Comparison of ENCODE assay signal across 1 cellular context in the genomic region with DNA sequence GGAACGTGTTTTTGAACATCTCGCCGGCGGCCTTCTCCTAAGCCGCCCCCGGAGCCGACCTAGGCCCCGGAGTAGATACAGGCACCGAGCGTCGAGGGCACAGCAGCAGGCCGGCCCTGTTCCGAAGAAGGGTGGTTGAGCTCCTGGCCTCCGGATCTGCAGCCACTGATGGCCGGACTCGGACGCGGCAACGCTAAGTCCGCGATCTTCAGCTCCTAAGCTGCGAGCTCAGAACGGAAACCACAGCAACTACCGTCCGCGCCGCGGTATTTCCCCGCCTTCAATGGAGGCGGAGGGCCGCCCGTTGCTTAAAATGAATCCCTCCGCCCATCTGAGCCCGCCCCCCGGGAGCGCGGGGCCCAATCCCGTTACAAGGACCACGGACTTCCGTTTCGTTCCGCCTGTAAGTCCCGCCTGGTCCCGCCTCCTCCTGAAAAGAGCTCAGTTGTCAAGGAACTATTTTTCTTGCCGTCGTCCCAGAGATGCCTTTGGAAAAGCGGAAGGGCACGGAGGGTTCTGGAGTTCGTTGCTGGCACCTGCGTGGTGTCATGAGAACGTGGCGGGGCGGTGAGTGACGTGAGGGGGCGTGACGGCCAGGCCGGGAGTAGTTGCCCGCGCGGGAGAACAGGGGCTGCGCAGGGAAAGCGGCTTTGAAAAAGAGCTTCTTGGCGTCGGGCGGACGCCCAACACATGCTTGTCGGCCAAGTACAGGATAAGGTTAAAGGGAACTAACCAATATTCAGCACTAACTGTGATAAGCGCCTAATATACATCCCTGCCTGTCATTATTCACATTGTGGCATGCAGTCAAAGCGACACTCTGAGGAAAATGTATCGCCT.
TF ChIP-seq lines count a peak whose summit lies in the region.

A gene (minus strand): TSS at position 285 of the 840 bp plus-strand sequence. CDS start 266 bp downstream, at position 19.

TF ChIP-seq in K562, 482 proteins besides CTCF, POLR2A, EP300 and RAD21 (continued from another document and continues in another):
- TF ChIP-seq ZNF23 (CRISPR knock-in tag; IDR thresholded peaks at IDR 0.05) (no peak), KLF1 (tag; IDR thresholded peaks at IDR 0.05) (peak; percentile 82), BRF1 (IDR thresholded peaks at IDR 0.05; ENCODE audit: borderline replicate concordance, extremely low read depth, insufficient read length) (no peak), ZNF57 (CRISPR knock-in tag; IDR thresholded peaks at IDR 0.05) (no peak), ZNF551 (CRISPR knock-in tag; IDR thresholded peaks at IDR 0.05) (no peak), CREB1 (IDR thresholded peaks at IDR 0.05) (peak; percentile 92), CREB1 (CRISPR knock-in tag; IDR thresholded peaks at IDR 0.05) (peak; percentile 93), KLF10 (CRISPR knock-in tag; IDR thresholded peaks at IDR 0.05) (no peak), HNRNPK (IDR thresholded peaks at IDR 0.05; ENCODE audit: low read depth, low read length, poor library complexity, severe bottlenecking) (no peak), ZC3H8 (IDR thresholded peaks at IDR 0.05) (no peak; the same call in 1 of the 2 replicates), JUND (IDR thresholded peaks at IDR 0.05; ENCODE audit: borderline replicate concordance, low read depth, low read length) (peak; percentile 69), JUND (tag; IDR thresholded peaks at IDR 0.05; ENCODE audit: borderline replicate concordance, low read depth, low read length) (peak; percentile 78; the same call in 2 of the 3 replicates), E2F3 (CRISPR knock-in tag; IDR thresholded peaks at IDR 0.05) (peak; percentile 86; the same call in 1 of the 2 replicates), ZEB2 (IDR thresholded peaks at IDR 0.05) (peak; percentile 82; the same call in 1 of the 2 replicates), BDP1 (IDR thresholded peaks at IDR 0.05; ENCODE audit: insufficient read depth, insufficient read length) (no peak), SRSF9 (IDR thresholded peaks at IDR 0.05; ENCODE audit: borderline replicate concordance, low read depth, low read length) (no peak), TEAD4 (IDR thresholded peaks at IDR 0.05; ENCODE audit: low read length) (peak; percentile 50), TEAD4 (CRISPR knock-in tag; IDR thresholded peaks at IDR 0.05; ENCODE audit: borderline replicate concordance) (peak; percentile 89), SAFB2 (IDR thresholded peaks at IDR 0.05; ENCODE audit: borderline replicate concordance, low read depth, low read length, severe bottlenecking) (no peak), PTBP1 (IDR thresholded peaks at IDR 0.05; ENCODE audit: low read depth, low read length) (no peak), ZNF589 (CRISPR knock-in tag; IDR thresholded peaks at IDR 0.05; ENCODE audit: low read depth) (peak; percentile 85; the same call in 1 of the 2 replicates), CBFA2T2 (conservative IDR thresholded peaks at IDR 0.05) (peak; percentile 19; the same call in 1 of the 2 replicates), ZNF282 (CRISPR knock-in tag; IDR thresholded peaks at IDR 0.05) (no peak), NR3C1 (CRISPR knock-in tag; IDR thresholded peaks at IDR 0.05) (no peak), ZBED1 (IDR thresholded peaks at IDR 0.05) (no peak), ZNF354B (CRISPR knock-in tag; IDR thresholded peaks at IDR 0.05) (no peak)
- TF ChIP-seq, protein P1, sequence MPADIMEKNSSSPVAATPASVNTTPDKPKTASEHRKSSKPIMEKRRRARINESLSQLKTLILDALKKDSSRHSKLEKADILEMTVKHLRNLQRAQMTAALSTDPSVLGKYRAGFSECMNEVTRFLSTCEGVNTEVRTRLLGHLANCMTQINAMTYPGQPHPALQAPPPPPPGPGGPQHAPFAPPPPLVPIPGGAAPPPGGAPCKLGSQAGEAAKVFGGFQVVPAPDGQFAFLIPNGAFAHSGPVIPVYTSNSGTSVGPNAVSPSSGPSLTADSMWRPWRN (IDR thresholded peaks at IDR 0.05; ENCODE audit: low read depth), result peak; percentile 81
- TF ChIP-seq, protein P2, sequence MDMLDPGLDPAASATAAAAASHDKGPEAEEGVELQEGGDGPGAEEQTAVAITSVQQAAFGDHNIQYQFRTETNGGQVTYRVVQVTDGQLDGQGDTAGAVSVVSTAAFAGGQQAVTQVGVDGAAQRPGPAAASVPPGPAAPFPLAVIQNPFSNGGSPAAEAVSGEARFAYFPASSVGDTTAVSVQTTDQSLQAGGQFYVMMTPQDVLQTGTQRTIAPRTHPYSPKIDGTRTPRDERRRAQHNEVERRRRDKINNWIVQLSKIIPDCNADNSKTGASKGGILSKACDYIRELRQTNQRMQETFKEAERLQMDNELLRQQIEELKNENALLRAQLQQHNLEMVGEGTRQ (CRISPR knock-in tag; IDR thresholded peaks at IDR 0.05), result no peak
- TF ChIP-seq, protein P3, sequence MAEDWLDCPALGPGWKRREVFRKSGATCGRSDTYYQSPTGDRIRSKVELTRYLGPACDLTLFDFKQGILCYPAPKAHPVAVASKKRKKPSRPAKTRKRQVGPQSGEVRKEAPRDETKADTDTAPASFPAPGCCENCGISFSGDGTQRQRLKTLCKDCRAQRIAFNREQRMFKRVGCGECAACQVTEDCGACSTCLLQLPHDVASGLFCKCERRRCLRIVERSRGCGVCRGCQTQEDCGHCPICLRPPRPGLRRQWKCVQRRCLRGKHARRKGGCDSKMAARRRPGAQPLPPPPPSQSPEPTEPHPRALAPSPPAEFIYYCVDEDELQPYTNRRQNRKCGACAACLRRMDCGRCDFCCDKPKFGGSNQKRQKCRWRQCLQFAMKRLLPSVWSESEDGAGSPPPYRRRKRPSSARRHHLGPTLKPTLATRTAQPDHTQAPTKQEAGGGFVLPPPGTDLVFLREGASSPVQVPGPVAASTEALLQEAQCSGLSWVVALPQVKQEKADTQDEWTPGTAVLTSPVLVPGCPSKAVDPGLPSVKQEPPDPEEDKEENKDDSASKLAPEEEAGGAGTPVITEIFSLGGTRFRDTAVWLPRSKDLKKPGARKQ (CRISPR knock-in tag; IDR thresholded peaks at IDR 0.05), result no peak; the same call in 1 of the 2 replicates
- TF ChIP-seq, protein P4, sequence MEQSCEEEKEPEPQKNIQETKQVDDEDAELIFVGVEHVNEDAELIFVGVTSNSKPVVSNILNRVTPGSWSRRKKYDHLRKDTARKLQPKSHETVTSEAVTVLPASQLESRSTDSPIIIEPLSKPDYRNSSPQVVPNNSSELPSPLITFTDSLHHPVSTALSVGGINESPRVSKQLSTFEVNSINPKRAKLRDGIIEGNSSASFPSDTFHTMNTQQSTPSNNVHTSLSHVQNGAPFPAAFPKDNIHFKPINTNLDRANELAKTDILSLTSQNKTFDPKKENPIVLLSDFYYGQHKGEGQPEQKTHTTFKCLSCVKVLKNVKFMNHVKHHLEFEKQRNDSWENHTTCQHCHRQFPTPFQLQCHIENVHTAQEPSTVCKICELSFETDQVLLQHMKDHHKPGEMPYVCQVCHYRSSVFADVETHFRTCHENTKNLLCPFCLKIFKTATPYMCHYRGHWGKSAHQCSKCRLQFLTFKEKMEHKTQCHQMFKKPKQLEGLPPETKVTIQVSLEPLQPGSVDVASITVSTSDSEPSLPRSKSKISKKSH (CRISPR knock-in tag; IDR thresholded peaks at IDR 0.05), result no peak
- TF ChIP-seq, protein P5, sequence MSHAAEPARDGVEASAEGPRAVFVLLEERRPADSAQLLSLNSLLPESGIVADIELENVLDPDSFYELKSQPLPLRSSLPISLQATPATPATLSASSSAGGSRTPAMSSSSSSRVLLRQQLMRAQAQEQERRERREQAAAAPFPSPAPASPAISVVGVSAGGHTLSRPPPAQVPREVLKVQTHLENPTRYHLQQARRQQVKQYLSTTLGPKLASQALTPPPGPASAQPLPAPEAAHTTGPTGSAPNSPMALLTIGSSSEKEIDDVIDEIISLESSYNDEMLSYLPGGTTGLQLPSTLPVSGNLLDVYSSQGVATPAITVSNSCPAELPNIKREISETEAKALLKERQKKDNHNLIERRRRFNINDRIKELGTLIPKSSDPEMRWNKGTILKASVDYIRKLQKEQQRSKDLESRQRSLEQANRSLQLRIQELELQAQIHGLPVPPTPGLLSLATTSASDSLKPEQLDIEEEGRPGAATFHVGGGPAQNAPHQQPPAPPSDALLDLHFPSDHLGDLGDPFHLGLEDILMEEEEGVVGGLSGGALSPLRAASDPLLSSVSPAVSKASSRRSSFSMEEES (CRISPR knock-in tag; IDR thresholded peaks at IDR 0.05), result no peak
- TF ChIP-seq, protein P6, sequence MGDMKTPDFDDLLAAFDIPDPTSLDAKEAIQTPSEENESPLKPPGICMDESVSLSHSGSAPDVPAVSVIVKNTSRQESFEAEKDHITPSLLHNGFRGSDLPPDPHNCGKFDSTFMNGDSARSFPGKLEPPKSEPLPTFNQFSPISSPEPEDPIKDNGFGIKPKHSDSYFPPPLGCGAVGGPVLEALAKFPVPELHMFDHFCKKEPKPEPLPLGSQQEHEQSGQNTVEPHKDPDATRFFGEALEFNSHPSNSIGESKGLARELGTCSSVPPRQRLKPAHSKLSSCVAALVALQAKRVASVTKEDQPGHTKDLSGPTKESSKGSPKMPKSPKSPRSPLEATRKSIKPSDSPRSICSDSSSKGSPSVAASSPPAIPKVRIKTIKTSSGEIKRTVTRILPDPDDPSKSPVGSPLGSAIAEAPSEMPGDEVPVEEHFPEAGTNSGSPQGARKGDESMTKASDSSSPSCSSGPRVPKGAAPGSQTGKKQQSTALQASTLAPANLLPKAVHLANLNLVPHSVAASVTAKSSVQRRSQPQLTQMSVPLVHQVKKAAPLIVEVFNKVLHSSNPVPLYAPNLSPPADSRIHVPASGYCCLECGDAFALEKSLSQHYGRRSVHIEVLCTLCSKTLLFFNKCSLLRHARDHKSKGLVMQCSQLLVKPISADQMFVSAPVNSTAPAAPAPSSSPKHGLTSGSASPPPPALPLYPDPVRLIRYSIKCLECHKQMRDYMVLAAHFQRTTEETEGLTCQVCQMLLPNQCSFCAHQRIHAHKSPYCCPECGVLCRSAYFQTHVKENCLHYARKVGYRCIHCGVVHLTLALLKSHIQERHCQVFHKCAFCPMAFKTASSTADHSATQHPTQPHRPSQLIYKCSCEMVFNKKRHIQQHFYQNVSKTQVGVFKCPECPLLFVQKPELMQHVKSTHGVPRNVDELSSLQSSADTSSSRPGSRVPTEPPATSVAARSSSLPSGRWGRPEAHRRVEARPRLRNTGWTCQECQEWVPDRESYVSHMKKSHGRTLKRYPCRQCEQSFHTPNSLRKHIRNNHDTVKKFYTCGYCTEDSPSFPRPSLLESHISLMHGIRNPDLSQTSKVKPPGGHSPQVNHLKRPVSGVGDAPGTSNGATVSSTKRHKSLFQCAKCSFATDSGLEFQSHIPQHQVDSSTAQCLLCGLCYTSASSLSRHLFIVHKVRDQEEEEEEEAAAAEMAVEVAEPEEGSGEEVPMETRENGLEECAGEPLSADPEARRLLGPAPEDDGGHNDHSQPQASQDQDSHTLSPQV (IDR thresholded peaks at IDR 0.05), result peak; percentile 97
- TF ChIP-seq, protein P7, sequence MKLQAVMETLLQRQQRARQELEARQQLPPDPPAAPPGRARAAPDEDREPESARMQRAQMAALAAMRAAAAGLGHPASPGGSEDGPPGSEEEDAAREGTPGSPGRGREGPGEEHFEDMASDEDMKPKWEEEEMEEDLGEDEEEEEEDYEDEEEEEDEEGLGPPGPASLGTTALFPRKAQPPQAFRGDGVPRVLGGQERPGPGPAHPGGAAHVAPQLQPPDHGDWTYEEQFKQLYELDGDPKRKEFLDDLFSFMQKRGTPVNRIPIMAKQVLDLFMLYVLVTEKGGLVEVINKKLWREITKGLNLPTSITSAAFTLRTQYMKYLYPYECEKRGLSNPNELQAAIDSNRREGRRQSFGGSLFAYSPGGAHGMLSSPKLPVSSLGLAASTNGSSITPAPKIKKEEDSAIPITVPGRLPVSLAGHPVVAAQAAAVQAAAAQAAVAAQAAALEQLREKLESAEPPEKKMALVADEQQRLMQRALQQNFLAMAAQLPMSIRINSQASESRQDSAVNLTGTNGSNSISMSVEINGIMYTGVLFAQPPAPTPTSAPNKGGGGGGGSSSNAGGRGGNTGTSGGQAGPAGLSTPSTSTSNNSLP (IDR thresholded peaks at IDR 0.05; ENCODE audit: borderline replicate concordance, low read depth, low read length), result peak; percentile 20; the same call in 1 of the 2 replicates
- TF ChIP-seq, protein P8, sequence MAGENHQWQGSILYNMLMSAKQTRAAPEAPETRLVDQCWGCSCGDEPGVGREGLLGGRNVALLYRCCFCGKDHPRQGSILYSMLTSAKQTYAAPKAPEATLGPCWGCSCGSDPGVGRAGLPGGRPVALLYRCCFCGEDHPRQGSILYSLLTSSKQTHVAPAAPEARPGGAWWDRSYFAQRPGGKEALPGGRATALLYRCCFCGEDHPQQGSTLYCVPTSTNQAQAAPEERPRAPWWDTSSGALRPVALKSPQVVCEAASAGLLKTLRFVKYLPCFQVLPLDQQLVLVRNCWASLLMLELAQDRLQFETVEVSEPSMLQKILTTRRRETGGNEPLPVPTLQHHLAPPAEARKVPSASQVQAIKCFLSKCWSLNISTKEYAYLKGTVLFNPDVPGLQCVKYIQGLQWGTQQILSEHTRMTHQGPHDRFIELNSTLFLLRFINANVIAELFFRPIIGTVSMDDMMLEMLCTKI (IDR thresholded peaks at IDR 0.05; ENCODE audit: partially characterized antibody), result no peak
- TF ChIP-seq, protein P9, sequence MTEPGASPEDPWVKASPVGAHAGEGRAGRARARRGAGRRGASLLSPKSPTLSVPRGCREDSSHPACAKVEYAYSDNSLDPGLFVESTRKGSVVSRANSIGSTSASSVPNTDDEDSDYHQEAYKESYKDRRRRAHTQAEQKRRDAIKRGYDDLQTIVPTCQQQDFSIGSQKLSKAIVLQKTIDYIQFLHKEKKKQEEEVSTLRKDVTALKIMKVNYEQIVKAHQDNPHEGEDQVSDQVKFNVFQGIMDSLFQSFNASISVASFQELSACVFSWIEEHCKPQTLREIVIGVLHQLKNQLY (CRISPR knock-in tag; conservative IDR thresholded peaks at IDR 0.05), result no peak
- TF ChIP-seq, protein P10, sequence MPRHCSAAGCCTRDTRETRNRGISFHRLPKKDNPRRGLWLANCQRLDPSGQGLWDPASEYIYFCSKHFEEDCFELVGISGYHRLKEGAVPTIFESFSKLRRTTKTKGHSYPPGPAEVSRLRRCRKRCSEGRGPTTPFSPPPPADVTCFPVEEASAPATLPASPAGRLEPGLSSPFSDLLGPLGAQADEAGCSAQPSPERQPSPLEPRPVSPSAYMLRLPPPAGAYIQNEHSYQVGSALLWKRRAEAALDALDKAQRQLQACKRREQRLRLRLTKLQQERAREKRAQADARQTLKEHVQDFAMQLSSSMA (CRISPR knock-in tag; IDR thresholded peaks at IDR 0.05), result peak; percentile 96
- TF ChIP-seq, protein P11, sequence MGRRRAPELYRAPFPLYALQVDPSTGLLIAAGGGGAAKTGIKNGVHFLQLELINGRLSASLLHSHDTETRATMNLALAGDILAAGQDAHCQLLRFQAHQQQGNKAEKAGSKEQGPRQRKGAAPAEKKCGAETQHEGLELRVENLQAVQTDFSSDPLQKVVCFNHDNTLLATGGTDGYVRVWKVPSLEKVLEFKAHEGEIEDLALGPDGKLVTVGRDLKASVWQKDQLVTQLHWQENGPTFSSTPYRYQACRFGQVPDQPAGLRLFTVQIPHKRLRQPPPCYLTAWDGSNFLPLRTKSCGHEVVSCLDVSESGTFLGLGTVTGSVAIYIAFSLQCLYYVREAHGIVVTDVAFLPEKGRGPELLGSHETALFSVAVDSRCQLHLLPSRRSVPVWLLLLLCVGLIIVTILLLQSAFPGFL (CRISPR knock-in tag; IDR thresholded peaks at IDR 0.05), result 0 out of 2 replicates have a peak, but pooled peaks have one; percentile 6
- TF ChIP-seq, protein P12, sequence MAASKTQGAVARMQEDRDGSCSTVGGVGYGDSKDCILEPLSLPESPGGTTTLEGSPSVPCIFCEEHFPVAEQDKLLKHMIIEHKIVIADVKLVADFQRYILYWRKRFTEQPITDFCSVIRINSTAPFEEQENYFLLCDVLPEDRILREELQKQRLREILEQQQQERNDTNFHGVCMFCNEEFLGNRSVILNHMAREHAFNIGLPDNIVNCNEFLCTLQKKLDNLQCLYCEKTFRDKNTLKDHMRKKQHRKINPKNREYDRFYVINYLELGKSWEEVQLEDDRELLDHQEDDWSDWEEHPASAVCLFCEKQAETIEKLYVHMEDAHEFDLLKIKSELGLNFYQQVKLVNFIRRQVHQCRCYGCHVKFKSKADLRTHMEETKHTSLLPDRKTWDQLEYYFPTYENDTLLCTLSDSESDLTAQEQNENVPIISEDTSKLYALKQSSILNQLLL (CRISPR knock-in tag; IDR thresholded peaks at IDR 0.05; ENCODE audit: borderline replicate concordance), result no peak
